1 cellular context compared by ENCODE assay signal in genomic region chr2:59594671-59595222, GRCh38.
TF ChIP-seq lines count a peak whose summit lies in the region.

No MANE protein-coding gene starts in this region.

TF ChIP-seq in HepG2, 621 proteins besides CTCF, POLR2A, EP300 and RAD21 (continued from another document):
- TF ChIP-seq ZHX1 (CRISPR knock-in tag; IDR thresholded peaks at IDR 0.05; ENCODE audit: low read depth) (no peak), SRF (IDR thresholded peaks at IDR 0.05; ENCODE audit: low read depth, low read length) (no peak), RFX3 (CRISPR knock-in tag; IDR thresholded peaks at IDR 0.05) (no peak), BATF2 (CRISPR knock-in tag; IDR thresholded peaks at IDR 0.05) (no peak)
